ENCODE assay signal across 8 cellular contexts in the genomic region with DNA sequence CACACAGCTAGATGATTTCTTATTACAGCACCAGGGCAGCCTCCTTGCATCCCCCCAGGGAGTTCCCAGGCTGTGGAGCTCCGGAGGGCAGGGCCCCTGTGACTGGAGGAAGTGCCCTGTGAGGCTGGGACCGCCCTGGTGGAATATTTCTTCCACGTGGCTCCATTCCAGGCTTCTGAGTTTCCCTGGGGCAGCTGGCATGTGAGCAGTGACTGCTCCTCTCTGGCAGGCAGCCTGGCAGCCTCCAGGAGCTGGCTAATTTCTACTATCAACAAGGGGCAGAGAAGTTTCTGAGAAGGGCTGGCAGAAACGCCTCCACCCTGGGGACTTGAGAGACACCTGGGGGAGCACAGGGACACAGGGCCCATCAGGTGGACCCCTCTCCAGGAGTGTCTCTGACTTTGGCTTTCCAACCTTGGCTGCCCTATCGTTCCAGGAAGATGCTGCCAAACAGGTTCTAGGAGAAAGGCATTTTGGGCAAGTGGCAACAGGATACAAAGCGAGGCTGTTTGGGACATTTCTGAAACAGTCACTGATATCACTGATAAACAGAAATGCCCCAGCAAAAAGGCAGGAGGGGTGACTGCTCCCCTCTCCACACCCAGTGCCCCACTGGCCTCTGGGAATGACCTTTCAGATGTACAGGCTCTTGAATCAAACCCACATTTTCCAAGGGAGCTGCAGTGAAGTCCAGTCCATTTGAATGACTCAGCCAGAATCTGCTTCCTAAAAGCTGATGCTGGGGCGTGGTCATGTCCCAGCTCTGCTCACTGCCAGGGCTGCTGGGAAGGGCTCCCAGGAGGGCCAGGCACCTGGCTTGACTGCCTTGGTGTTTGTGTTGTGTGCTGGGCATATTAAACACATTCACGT. TPM values are rescaled to one million over a fixed set of nuclear protein-coding genes. Genes with fewer than 3 reads are reported as not detected.
A peak's percentile ranks its signal among the peaks of the same experiment; 100 is the strongest.
DNase-seq lines count a peak whose midpoint lies in the region; ATAC-seq, FAIRE-seq and TF ChIP-seq lines count a peak whose summit lies in the region.

No MANE protein-coding gene starts in this region.

- WGBS in trophoblast cell (ENCODE audit: extremely low coverage, insufficient coverage, insufficient read length): no CpG with 5 or more reads among the region's 8 CpGs

- H2BK5ac ChIP-seq in trophoblast cell (ENCODE audit: low read depth, low read length, poor library complexity): peak overlapping the region; percentile 15

- peak overlapping the region; percentile 66 for H3K18ac ChIP-seq in trophoblast cell (ENCODE audit: low read length)

- no peaks in the 10 kb centered on the region for H3K27me3 ChIP-seq in trophoblast cell (ENCODE audit: insufficient read depth, low read length)

- H2AK5ac ChIP-seq in trophoblast cell (ENCODE audit: low read length): peak overlapping the region; percentile 84

- peaks cover 0 to 2% of the 10 kb centered on the region in 2 experiments for H3K36me3 ChIP-seq in trophoblast cell (ENCODE audit: control insufficient read depth in 1 of 2, insufficient read depth in 2 of 2, low read length in 2 of 2)

- no peak overlapping the region for H3K23ac ChIP-seq in trophoblast cell (ENCODE audit: low read length)

- no peak for ATAC-seq in GM18868 (IDR thresholded peaks at IDR 0.05; ENCODE audit: unreplicated experiment)

- peak overlapping the region; percentile 51 for H2AFZ ChIP-seq in trophoblast cell (ENCODE audit: insufficient read depth, low read length, poor library complexity)

- TF ChIP-seq POLR2A in H54 (IDR thresholded peaks at IDR 0.05; ENCODE audit: low read depth, low read length): peak; percentile 23; the same call in 1 of the 2 replicates

- H3K4me2 ChIP-seq in trophoblast cell (ENCODE audit: low read length): peak overlapping the region; percentile 32

- FAIRE-seq in H54 (lab: Jason Lieb, UNC): peak; percentile 84

- H2BK120ac ChIP-seq in trophoblast cell (ENCODE audit: insufficient read depth, low read length, poor library complexity): peak overlapping the region; percentile 85

- H3K27ac ChIP-seq in trophoblast cell (ENCODE audit: low read depth, low read length): peak overlapping the region; percentile 93

- H3K4me3 ChIP-seq in fibroblast of the aortic adventitia (ENCODE audit: low read depth, low read length) (no peak overlapping the region), trophoblast cell (ENCODE audit: low read depth, low read length) (no peak overlapping the region)

- peak overlapping the region; percentile 48 for H4K12ac ChIP-seq in trophoblast cell (ENCODE audit: low read depth, low read length)

- peaks cover 48% of the 10 kb centered on the region for H3K79me1 ChIP-seq in trophoblast cell (ENCODE audit: low read length)

- peak overlapping the region; percentile 60 for H3K4ac ChIP-seq in trophoblast cell (ENCODE audit: low read depth, low read length)

- H3K14ac ChIP-seq in trophoblast cell (ENCODE audit: low read length): peak overlapping the region; percentile 68

- H3K79me2 ChIP-seq in trophoblast cell (ENCODE audit: control insufficient read depth, insufficient read depth, low read length, poor library complexity): peaks cover 11% of the 10 kb centered on the region

- H3K4me1 ChIP-seq in trophoblast cell (ENCODE audit: control insufficient read depth in 1 of 2, insufficient read depth in 2 of 2, low read length in 2 of 2): peaks cover 47 to 51% of the 10 kb centered on the region in 2 experiments

- H4K91ac ChIP-seq in trophoblast cell (ENCODE audit: low read depth, low read length): peak overlapping the region; percentile 28

- H3K9ac ChIP-seq in trophoblast cell (ENCODE audit: low read length): no peak overlapping the region

- peak overlapping the region; percentile 45 for H4K8ac ChIP-seq in trophoblast cell (ENCODE audit: low read depth, low read length)

- peak overlapping the region; percentile 26 for H2BK12ac ChIP-seq in trophoblast cell (ENCODE audit: low read length)

- DNase-seq in H54 (ENCODE audit: insufficient read length, low spot score) (peak; percentile 78), SHP77 (lab: John Stamatoyannopoulos, UW) (peak; percentile 76 to 91), fibroblast of the aortic adventitia (ENCODE audit: low read depth) (peak; percentile 92), trophoblast cell (peak; percentile 98 to 99), occipital lobe (lab: John Stamatoyannopoulos, UW) (no peak)
- no peak for DNase-seq in stimulated activated naive CD4-positive, alpha-beta T cell (lab: John Stamatoyannopoulos, UW)
- no peak for DNase-seq in stimulated activated CD4-positive, alpha-beta T cell treated with anti-CD3 and anti-CD28 coated beads, Interleukin-12 subunit alpha, Interleukin-12 subunit beta, amount 100 ng/mL, for 4 hours

- H3K9me3 ChIP-seq in trophoblast cell (ENCODE audit: insufficient read depth, low read depth, low read length): peaks cover 2% of the 10 kb centered on the region

- no peak for TF ChIP-seq CTCF in fibroblast of the aortic adventitia (IDR thresholded peaks at IDR 0.05; ENCODE audit: insufficient read depth, low read length)

RNA-seq across cellular contexts. Expression of a gene that starts 16.1 kb away (rescaled TPM):
- total RNA-seq in fibroblast of the aortic adventitia (ENCODE audit: low replicate concordance) (381 and 408 TPM in 2 replicates), occipital lobe (3.6 TPM)
- polyA plus RNA-seq in trophoblast cell (2013): 105 and 106 TPM in 2 replicates

RNA-seq across cellular contexts. Expression of a gene that starts 30.4 kb away (rescaled TPM):
- total RNA-seq in fibroblast of the aortic adventitia (ENCODE audit: low replicate concordance) (2.7 and 36.9 TPM in 2 replicates), occipital lobe (1.9 TPM)
- 26.3 and 28.5 TPM in 2 replicates for polyA plus RNA-seq in trophoblast cell (2013)

Comparison
In these comparisons a context has a peak if more than half of its experiments do, and no peak if none do; other contexts are left out.
1. DNase-seq: peak in H54 (single experiment), SHP77 (2 of 2), fibroblast of the aortic adventitia (single experiment) and trophoblast cell (2 of 2); none in stimulated activated naive CD4-positive, alpha-beta T cell (0 of 6), stimulated activated CD4-positive, alpha-beta T cell treated with anti-CD3 and anti-CD28 coated beads, Interleukin-12 subunit alpha, Interleukin-12 subunit beta, amount 100 ng/mL, for 4 hours (single experiment) and occipital lobe (single experiment).
2. RNA of a gene that starts 16.1 kb away (total RNA-seq): 381 to 408 TPM in fibroblast of the aortic adventitia; 3.6 TPM in occipital lobe (single experiment); every median in the first group is over 10 times any median in the second.